In the genomic region with DNA sequence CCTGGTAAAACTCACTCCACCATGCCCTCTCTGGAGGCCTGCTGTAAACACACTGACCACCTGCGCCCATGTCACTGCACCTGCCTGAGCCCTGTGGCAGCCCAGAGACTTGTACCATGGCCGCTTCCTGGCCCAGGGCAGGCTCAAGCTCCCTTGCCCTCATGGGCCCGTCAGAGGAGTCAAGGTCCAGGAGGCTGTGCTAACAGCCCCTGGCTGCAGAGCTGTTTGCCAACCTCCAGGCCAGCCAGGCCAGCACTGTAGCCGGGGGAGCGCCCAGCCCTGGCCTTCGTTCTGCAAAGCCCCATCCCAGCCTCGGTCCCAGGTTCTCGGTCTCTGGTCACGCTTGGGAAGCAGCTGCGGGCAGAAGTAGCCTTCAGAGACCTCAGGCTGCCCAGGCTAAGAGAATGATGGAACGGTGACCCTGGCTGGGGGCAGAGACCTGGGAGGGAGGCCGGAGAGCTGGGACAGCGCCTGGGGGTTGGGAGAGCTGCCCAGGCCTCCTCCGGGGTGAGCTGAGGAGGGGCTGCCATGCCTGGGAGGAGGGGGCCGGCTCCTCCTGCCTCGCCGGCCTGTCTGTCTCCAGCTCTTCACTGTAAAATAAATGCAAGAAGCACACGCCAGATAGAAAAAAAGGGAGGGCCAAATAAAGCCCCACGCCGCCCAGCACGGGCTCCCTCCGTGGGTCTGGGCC, we compare ENCODE assay signal across 1 cellular context.
TF ChIP-seq lines count a peak whose summit lies in the region.

No MANE protein-coding gene starts in this region.

TF ChIP-seq in A549, 52 proteins besides CTCF, POLR2A, EP300 and RAD21 (continued from another document):
- TF ChIP-seq CBX2 (IDR thresholded peaks at IDR 0.05; ENCODE audit: borderline replicate concordance, low read depth) (no peak), NFE2L2 (conservative IDR thresholded peaks at IDR 0.05; ENCODE audit: low read length) (no peak), JUNB (IDR thresholded peaks at IDR 0.05) (no peak), MAX (IDR thresholded peaks at IDR 0.05) (no peak), CEBPB (IDR thresholded peaks at IDR 0.05) (no peak)
TF ChIP-seq in A549: peak in this region for 0.
